In the genomic region with DNA sequence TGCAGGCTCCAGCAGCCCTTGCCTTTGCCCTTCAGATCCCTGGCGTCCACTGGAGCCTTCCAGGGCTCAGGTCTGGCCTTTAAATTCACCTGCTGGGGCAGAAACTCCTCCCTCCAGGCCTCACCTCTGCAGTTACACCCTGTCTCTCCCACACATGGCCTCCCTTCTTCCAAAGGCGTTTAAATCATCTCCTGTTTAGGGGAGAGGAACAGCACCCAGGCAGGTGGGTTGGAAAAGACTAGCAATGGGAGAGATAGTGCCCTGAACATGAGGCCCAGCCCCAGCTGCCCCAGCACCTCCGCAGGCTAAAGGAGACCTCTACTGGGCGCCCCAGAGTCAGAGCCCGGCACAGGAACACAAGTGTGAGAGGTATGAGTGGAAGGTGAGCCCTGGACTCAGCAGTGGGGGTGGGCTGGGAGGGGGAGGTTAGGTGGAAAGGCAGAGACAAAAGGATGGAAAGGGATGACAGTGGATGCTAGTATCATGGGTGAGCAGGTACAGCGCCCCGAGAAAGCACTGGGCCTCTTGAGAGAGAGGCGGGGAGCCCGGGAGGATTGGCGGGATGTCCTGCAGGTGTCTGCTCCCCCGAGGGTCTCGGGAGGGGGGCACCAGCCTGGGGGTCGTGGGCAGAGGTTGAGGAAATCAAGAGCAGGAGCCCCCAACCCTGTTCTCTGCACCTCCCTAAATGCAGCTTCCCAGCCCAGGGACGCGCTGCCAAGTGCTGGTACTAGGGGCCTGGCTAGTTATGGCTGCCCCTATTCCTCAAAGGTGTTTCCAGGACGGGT, we compare ENCODE assay signal across 1 cellular context.
TF ChIP-seq lines count a peak whose summit lies in the region.

A gene with protein sequence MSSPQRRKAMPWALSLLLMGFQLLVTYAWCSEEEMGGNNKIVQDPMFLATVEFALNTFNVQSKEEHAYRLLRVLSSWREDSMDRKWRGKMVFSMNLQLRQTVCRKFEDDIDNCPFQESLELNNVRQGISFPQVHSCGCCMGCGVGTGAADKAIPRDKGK (minus strand): TSS at position 51 of the 785 bp plus-strand sequence. CDS start 53 bp downstream, outside the sequence.

TF ChIP-seq in HCT116, 20 proteins besides CTCF, POLR2A, EP300 and RAD21:
- TF ChIP-seq CEBPB (IDR thresholded peaks at IDR 0.05; ENCODE audit: low read depth) (no peak), SRF (IDR thresholded peaks at IDR 0.05; ENCODE audit: low read depth) (no peak), ZNF274 (IDR thresholded peaks at IDR 0.05; ENCODE audit: low read depth, low read length) (no peak), POLR2AphosphoS5 (IDR thresholded peaks at IDR 0.05; ENCODE audit: low read depth, low read length) (no peak), SP1 (IDR thresholded peaks at IDR 0.05; ENCODE audit: low read depth) (no peak), EZH2 (IDR thresholded peaks at IDR 0.05) (no peak), SIN3A (IDR thresholded peaks at IDR 0.05; ENCODE audit: low read depth) (no peak), CBX3 (IDR thresholded peaks at IDR 0.05; ENCODE audit: low read depth) (no peak), ZFX (IDR thresholded peaks at IDR 0.05) (no peak), EZH2phosphoT487 (IDR thresholded peaks at IDR 0.05; ENCODE audit: borderline replicate concordance) (no peak), FOSL1 (IDR thresholded peaks at IDR 0.05; ENCODE audit: low read depth) (no peak), EGR1 (IDR thresholded peaks at IDR 0.05; ENCODE audit: low read depth) (no peak), ELF1 (IDR thresholded peaks at IDR 0.05; ENCODE audit: borderline replicate concordance, low read depth) (no peak), TCF7L2 (IDR thresholded peaks at IDR 0.05; ENCODE audit: borderline replicate concordance, extremely low read depth, insufficient read depth, insufficient read length) (no peak)
- TF ChIP-seq, protein P1, sequence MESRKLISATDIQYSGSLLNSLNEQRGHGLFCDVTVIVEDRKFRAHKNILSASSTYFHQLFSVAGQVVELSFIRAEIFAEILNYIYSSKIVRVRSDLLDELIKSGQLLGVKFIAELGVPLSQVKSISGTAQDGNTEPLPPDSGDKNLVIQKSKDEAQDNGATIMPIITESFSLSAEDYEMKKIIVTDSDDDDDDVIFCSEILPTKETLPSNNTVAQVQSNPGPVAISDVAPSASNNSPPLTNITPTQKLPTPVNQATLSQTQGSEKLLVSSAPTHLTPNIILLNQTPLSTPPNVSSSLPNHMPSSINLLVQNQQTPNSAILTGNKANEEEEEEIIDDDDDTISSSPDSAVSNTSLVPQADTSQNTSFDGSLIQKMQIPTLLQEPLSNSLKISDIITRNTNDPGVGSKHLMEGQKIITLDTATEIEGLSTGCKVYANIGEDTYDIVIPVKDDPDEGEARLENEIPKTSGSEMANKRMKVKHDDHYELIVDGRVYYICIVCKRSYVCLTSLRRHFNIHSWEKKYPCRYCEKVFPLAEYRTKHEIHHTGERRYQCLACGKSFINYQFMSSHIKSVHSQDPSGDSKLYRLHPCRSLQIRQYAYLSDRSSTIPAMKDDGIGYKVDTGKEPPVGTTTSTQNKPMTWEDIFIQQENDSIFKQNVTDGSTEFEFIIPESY (IDR thresholded peaks at IDR 0.05; ENCODE audit: extremely low read depth, insufficient replicate concordance, low read length) = no peak
- TF ChIP-seq, protein P2, sequence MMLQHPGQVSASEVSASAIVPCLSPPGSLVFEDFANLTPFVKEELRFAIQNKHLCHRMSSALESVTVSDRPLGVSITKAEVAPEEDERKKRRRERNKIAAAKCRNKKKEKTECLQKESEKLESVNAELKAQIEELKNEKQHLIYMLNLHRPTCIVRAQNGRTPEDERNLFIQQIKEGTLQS (IDR thresholded peaks at IDR 0.05) = no peak
- TF ChIP-seq, protein P3, sequence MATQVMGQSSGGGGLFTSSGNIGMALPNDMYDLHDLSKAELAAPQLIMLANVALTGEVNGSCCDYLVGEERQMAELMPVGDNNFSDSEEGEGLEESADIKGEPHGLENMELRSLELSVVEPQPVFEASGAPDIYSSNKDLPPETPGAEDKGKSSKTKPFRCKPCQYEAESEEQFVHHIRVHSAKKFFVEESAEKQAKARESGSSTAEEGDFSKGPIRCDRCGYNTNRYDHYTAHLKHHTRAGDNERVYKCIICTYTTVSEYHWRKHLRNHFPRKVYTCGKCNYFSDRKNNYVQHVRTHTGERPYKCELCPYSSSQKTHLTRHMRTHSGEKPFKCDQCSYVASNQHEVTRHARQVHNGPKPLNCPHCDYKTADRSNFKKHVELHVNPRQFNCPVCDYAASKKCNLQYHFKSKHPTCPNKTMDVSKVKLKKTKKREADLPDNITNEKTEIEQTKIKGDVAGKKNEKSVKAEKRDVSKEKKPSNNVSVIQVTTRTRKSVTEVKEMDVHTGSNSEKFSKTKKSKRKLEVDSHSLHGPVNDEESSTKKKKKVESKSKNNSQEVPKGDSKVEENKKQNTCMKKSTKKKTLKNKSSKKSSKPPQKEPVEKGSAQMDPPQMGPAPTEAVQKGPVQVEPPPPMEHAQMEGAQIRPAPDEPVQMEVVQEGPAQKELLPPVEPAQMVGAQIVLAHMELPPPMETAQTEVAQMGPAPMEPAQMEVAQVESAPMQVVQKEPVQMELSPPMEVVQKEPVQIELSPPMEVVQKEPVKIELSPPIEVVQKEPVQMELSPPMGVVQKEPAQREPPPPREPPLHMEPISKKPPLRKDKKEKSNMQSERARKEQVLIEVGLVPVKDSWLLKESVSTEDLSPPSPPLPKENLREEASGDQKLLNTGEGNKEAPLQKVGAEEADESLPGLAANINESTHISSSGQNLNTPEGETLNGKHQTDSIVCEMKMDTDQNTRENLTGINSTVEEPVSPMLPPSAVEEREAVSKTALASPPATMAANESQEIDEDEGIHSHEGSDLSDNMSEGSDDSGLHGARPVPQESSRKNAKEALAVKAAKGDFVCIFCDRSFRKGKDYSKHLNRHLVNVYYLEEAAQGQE (IDR thresholded peaks at IDR 0.05; ENCODE audit: low read depth) = no peak
